In the genomic region with DNA sequence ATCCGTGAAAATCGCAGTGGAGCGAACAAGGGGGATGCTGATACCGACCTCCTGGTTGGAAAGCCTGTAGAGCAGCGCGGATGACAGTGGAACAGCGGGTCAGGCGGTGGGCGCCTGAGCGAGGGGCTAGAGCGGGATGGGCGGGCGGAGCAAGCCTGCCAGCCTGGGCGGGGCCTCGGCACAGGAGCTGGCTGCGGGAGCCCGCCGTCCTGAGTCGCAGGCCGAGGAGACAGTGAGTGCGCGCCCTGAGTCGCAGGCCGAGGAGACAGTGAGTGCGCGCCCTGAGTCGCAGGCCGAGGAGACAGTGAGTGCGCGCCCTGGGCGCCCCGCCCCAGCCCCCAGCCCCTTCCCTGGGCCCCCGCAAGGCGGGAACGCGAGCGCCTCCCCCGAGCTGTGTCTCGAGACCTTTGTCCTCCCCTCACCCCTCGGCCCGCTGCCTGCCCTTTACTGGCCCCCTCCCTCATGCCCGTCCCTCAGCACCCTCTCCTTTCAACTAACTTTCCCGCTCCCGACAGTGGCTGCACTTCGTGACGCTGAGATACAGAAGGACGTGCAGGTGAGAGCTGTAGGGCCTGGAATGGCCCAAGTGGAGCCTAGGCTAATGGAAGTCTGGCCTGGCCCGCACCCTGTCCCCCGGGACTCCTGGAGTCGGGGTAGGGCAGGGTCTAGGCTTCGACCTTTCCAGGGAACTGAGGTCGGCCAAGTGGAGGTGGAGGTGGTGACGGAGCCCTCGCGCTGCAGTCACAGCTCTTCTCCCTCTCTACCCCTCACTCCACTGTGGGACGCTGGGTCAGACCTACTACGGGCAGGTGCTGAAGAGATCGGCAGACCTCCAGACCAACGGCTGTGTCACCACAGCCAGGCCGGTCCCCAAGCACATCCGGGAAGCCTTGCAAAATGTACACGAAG, we compare ENCODE assay signal across 8 cellular contexts. TPM values are rescaled to one million over a fixed set of nuclear protein-coding genes. Genes with fewer than 3 reads are reported as not detected.
DNase-seq lines count a peak whose midpoint lies in the region; ATAC-seq and TF ChIP-seq lines count a peak whose summit lies in the region.

A gene with protein sequence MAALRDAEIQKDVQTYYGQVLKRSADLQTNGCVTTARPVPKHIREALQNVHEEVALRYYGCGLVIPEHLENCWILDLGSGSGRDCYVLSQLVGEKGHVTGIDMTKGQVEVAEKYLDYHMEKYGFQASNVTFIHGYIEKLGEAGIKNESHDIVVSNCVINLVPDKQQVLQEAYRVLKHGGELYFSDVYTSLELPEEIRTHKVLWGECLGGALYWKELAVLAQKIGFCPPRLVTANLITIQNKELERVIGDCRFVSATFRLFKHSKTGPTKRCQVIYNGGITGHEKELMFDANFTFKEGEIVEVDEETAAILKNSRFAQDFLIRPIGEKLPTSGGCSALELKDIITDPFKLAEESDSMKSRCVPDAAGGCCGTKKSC (plus strand): TSS at position 181 of the 909 bp plus-strand sequence. CDS start 123 bp downstream, at position 304.

- no peaks in the 10 kb centered on the region for H3K9me3 Mint-ChIP-seq in Caco-2 (ENCODE audit: unreplicated experiment)
- peaks cover 0 to 2% (median 0%) of the 10 kb centered on the region in 3 donors for H3K9me3 Mint-ChIP-seq in IgD-negative memory B cell

- DNase-seq in Caco-2 (peak; percentile 86 to 87), heart left ventricle (peak; percentile 19 to 69 (median 48)), posterior cingulate gyrus (peak; percentile 17 to 92 (median 29)), NCI-H187 (lab: John Stamatoyannopoulos, UW) (no peak), cortex of kidney (lab: John Stamatoyannopoulos, UW) (no peak)
- peak; percentile 37 to 57 for DNase-seq in activated T-cell treated with anti-CD3 and anti-CD28 coated beads, Interleukin-2, amount 50 U/mL, for 48 hours

- peak within 1 kb of the TSS; percentile 50 for H3K4me3 ChIP-seq in Caco-2 (ENCODE audit: low read depth, low read length)
- peak within 1 kb of the TSS; percentile 27 to 69 (median 60) for H3K4me3 ChIP-seq in heart left ventricle

- TSS peak; percentile 58 for BruUV-seq in Caco-2 (replicated peaks; lab: Mats Ljungman, UMichigan)

- CTCF ChIA-PET in Caco-2 (lab: Charles Lee) = interaction anchor here (1.0 to 1.6 kb wide), 4 partner anchors 15 to 48 kb away, joined by 3 to 5 read pairs (median 4); partner anchors contain the start of gene BORCS7

- peak within 1 kb of the TSS in 10 of 12 donors; percentile 20 to 75 (median 60) for H3K27ac ChIP-seq in heart left ventricle

- peaks cover 6% of the 10 kb centered on the region; the same call in 1 of the 2 replicates for H3K4me1 ChIP-seq in Caco-2
- peaks cover 0 to 20% (median 8%) of the 10 kb centered on the region in 12 donors for H3K4me1 ChIP-seq in heart left ventricle

- H3K4me1 Mint-ChIP-seq in Caco-2 (ENCODE audit: low read depth, unreplicated experiment) (peaks cover 9% of the 10 kb centered on the region), IgD-negative memory B cell (peaks cover 5% of the 10 kb centered on the region in 3 donors)

- no peaks in the 10 kb centered on the region for H3K27me3 ChIP-seq in Caco-2 (replicated peaks; ENCODE audit: control insufficient read depth, insufficient read depth, low read length)
- peaks cover 0 to 10% (median 0%) of the 10 kb centered on the region in 9 donors for H3K27me3 ChIP-seq in heart left ventricle

- peaks cover 7% of the 10 kb centered on the region for H3K36me3 Mint-ChIP-seq in Caco-2 (ENCODE audit: insufficient read depth, unreplicated experiment)
- H3K36me3 Mint-ChIP-seq in IgD-negative memory B cell = peaks cover 7% of the 10 kb centered on the region

- no peak for TF ChIP-seq CTCF in Caco-2 (IDR thresholded peaks at IDR 0.05; ENCODE audit: insufficient read depth in 1 of 2, low read depth in 1 of 2, low read length in 1 of 2, severe bottlenecking in 1 of 2, unreplicated experiment in 1 of 2)
- no peak for TF ChIP-seq CTCF in heart left ventricle (IDR thresholded peaks at IDR 0.05)

- WGBS in heart left ventricle, 4 donors = 3 to 5% (median 3%) methylated on average over 42 to 62 of the region's 62 CpGs

- no peaks in the 10 kb centered on the region for H3K27me3 Mint-ChIP-seq in Caco-2 (ENCODE audit: insufficient read depth, unreplicated experiment)
- peaks cover 12% of the 10 kb centered on the region for H3K27me3 Mint-ChIP-seq in IgD-negative memory B cell

- no peaks in the 10 kb centered on the region for H3K9me3 ChIP-seq in Caco-2
- H3K9me3 ChIP-seq in heart left ventricle = no peaks in the 10 kb centered on the region

- H3K36me3 ChIP-seq in Caco-2 (ENCODE audit: control insufficient read depth, insufficient read depth, low read length) = no peaks in the 10 kb centered on the region
- H3K36me3 ChIP-seq in heart left ventricle = peaks cover 0 to 35% (median 5%) of the 10 kb centered on the region in 9 donors

- intact Hi-C loops in Caco-2 (cut with micrococcal nuclease; ENCODE audit: unreplicated experiment) = loop anchor here (1.0 to 2.0 kb wide), 2 partner anchors 15 to 35 kb away; partner anchors contain the start of gene BORCS7
- intact Hi-C loops in heart left ventricle (cut with DNase I) = loop anchor here in 1 of 10 donors (5.0 kb wide), 1 partner anchor 33 kb away; no protein-coding TSS in a partner anchor
- intact Hi-C loops in posterior cingulate gyrus (cut with DNase I) = no loop called here

- ATAC-seq in heart left ventricle (peak; percentile 52 to 92 (median 82)), GM19035 (IDR thresholded peaks at IDR 0.05; ENCODE audit: unreplicated experiment) (no peak)

- POLR2A ChIA-PET in Caco-2 (lab: Charles Lee) = interaction anchor here (0.6 to 1.8 kb wide), 5 partner anchors 15 to 212 kb away, joined by 3 to 9 read pairs (median 4); partner anchors contain the start of genes ARL3, BORCS7, SFXN2 and WBP1L

- peak within 1 kb of the TSS; percentile 78 for H3K4me3 Mint-ChIP-seq in Caco-2 (ENCODE audit: unreplicated experiment)
- peak within 1 kb of the TSS; percentile 4 to 74 (median 30) for H3K4me3 Mint-ChIP-seq in IgD-negative memory B cell

- TF ChIP-seq POLR2A in heart left ventricle (IDR thresholded peaks at IDR 0.05) = no peak

- H3K27ac Mint-ChIP-seq in Caco-2 (ENCODE audit: unreplicated experiment) = peak within 1 kb of the TSS; percentile 40
- H3K27ac Mint-ChIP-seq in IgD-negative memory B cell = peak within 1 kb of the TSS in 1 of 3 donors; percentile 31

RNA-seq across cellular contexts. Expression of the gene that starts here (rescaled TPM):
- total RNA-seq in Caco-2 (2022) (6.4 and 8.6 TPM in 2 replicates), heart left ventricle (10 to 100 TPM in 7 of 9 donors, 1 to 10 TPM in 2; 8.6 to 29.0 (median 15.8) TPM)
- polyA plus RNA-seq in IgD-negative memory B cell (not detected), heart left ventricle (10 to 100 TPM in 1 of 2 donors, 1 to 10 TPM in 1; 5.2 to 42.2 TPM)

Comparison
In these comparisons a context has a peak if more than half of its experiments do, and no peak if none do; other contexts are left out.
1. DNase-seq: peak in Caco-2 (2 of 2), activated T-cell treated with anti-CD3 and anti-CD28 coated beads, Interleukin-2, amount 50 U/mL, for 48 hours (2 of 2), heart left ventricle (5 of 5) and posterior cingulate gyrus (10 of 10); none in NCI-H187 (0 of 2) and cortex of kidney (single experiment).